Comparison of ENCODE assay signal across 33 cellular contexts in the genomic region with DNA sequence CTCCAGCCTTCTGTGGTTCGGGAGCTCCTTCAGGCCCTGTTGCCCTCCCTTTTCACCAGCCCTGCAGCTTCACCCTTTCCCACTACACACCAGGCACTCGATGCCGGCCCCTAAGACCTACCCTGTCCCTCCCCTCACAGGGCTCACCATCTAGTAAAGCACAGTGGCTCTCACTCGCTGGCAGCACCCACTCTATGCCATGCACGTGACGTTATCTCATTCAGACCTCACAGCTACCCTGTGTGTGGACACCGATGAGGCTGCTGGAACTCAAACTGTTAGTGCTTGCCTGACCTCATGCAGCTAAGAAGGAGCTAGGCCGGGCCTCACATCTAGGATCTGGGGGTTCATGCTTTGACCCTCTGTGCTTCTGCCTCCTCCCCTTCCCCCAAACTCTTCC. TPM values are rescaled to one million over a fixed set of nuclear protein-coding genes. Genes with fewer than 3 reads are reported as not detected.
"Had no signal": no experiment of that assay in that cellular context is flagged by ENCODE, and none has a peak within 500 bp of the region (broad histone marks: within the 10 kb centered on the region; RNA-seq: fewer than 3 reads in every experiment).

No MANE protein-coding gene starts in this region.

- ATAC-seq: activated CD8-positive, alpha-beta T cell treated with anti-CD3 and anti-CD28 coated beads, Interleukin-2, amount 10 ng/mL, durations not matched to agents 7 days and 5 days; PC-3 had no signal

- H3K27me3 ChIP-seq: cardiac muscle cell, Peyer's patch had no signal

- H3K4me1 ChIP-seq: Peyer's patch had no signal

- H3K27ac Mint-ChIP-seq: activated CD8-positive, alpha-beta T cell treated with anti-CD3 and anti-CD28 coated beads, Interleukin-2, amount 10 ng/mL, durations not matched to agents 7 days and 5 days; activated naive CD4-positive, alpha-beta T cell treated with anti-CD3 and anti-CD28 coated beads for 36 hours; activated naive CD8-positive, alpha-beta T cell treated with anti-CD3 and anti-CD28 coated beads for 36 hours; activated T-cell treated with anti-CD3 and anti-CD28 coated beads, Interleukin-2, amount 50 U/mL, for 24 hours had no signal

- H3K4me3 ChIP-seq: cardiac muscle cell, Peyer's patch had no signal

- H3K9me3 Mint-ChIP-seq: activated naive CD4-positive, alpha-beta T cell treated with anti-CD3 and anti-CD28 coated beads for 36 hours; activated naive CD8-positive, alpha-beta T cell treated with anti-CD3 and anti-CD28 coated beads for 36 hours; activated T-cell treated with anti-CD3 and anti-CD28 coated beads, Interleukin-2, amount 50 U/mL, for 24 hours had no signal

- H3K4me1 Mint-ChIP-seq: activated naive CD8-positive, alpha-beta T cell treated with anti-CD3 and anti-CD28 coated beads for 36 hours had no signal

- H3K27me3 Mint-ChIP-seq: activated naive CD8-positive, alpha-beta T cell treated with anti-CD3 and anti-CD28 coated beads for 36 hours; activated T-cell treated with anti-CD3 and anti-CD28 coated beads, Interleukin-2, amount 50 U/mL, for 24 hours had no signal

- H3K4me3 Mint-ChIP-seq: activated CD8-positive, alpha-beta T cell treated with anti-CD3 and anti-CD28 coated beads, Interleukin-2, amount 10 ng/mL, durations not matched to agents 7 days and 5 days; activated naive CD4-positive, alpha-beta T cell treated with anti-CD3 and anti-CD28 coated beads for 36 hours; activated naive CD8-positive, alpha-beta T cell treated with anti-CD3 and anti-CD28 coated beads for 36 hours; activated T-cell treated with anti-CD3 and anti-CD28 coated beads, Interleukin-2, amount 50 U/mL, for 24 hours had no signal

- DNase-seq: activated CD4-positive, alpha-beta T cell treated with anti-CD3 and anti-CD28 coated beads for 1 hour; activated CD4-positive, alpha-beta T cell treated with anti-CD3 and anti-CD28 coated beads for 48 hours; activated CD4-positive, alpha-beta T cell treated with anti-CD3 and anti-CD28 coated beads, Interleukin-2, amount 50 U/mL, for 48 hours; activated CD4-positive, CD25-positive, alpha-beta regulatory T cell; activated CD8-positive, alpha-beta T cell treated with anti-CD3 and anti-CD28 coated beads, Interleukin-2, amount 10 ng/mL, durations not matched to agents 7 days and 5 days; activated gamma-delta T cell treated with Interleukin-2 at 50 U/mL for 16 hours; activated naive CD4-positive, alpha-beta T cell treated with anti-CD3 and anti-CD28 coated beads for 36 hours; activated naive CD8-positive, alpha-beta T cell treated with anti-CD3 and anti-CD28 coated beads for 36 hours; activated T-cell treated with anti-CD3 and anti-CD28 coated beads, Interleukin-2, amount 50 U/mL, for 24 hours; amniotic stem cell; aorta; MM.1S; MV-4-11; NCI-H1092; NCI-H1436 treated with DMSO at 0.1 percent for 48 hours; NCI-H187; NCI-H2029 treated with DMSO at 0.1 percent for 48 hours; NCI-H2107; NCI-H2171; NCI-H510A; NCI-H526; NCI-H748 treated with DMSO at 0.1 percent for 48 hours; NK-92 treated with Interleukin-12 subunit alpha and Interleukin-12 subunit beta, amount 100 ng/mL, for 24 hours; PC-3; Peyer's patch; RPMI8226; T1000; WERI-Rb-1 had no signal

- H3K9me3 ChIP-seq: Peyer's patch had no signal

- H3K27ac ChIP-seq: cardiac muscle cell, KMS-11, Peyer's patch, WERI-Rb-1 had no signal

RNA-seq across cellular contexts. Expression of a gene that starts 45.5 kb away (rescaled TPM):
- total RNA-seq: activated CD8-positive, alpha-beta T cell treated with anti-CD3 and anti-CD28 coated beads, Interleukin-2, amount 10 ng/mL, durations not matched to agents 7 days and 5 days; activated naive CD4-positive, alpha-beta T cell treated with anti-CD3 and anti-CD28 coated beads for 36 hours; activated naive CD8-positive, alpha-beta T cell treated with anti-CD3 and anti-CD28 coated beads for 36 hours; LHCN-M2; T-helper 1 cell treated with Interleukin-12 subunit alpha and Interleukin-12 subunit beta and Interleukin-4 antibody, amounts not matched to agents 30 ng/mL and 1 ng/mL, for 36 hours; T-helper 2 cell treated with Interferon-gamma antibody and Interleukin-4, amounts not matched to agents 100 ng/mL and 5 ng/mL, for 36 hours had no signal
